Comparison of ENCODE assay signal across 8 cellular contexts in the genomic region with DNA sequence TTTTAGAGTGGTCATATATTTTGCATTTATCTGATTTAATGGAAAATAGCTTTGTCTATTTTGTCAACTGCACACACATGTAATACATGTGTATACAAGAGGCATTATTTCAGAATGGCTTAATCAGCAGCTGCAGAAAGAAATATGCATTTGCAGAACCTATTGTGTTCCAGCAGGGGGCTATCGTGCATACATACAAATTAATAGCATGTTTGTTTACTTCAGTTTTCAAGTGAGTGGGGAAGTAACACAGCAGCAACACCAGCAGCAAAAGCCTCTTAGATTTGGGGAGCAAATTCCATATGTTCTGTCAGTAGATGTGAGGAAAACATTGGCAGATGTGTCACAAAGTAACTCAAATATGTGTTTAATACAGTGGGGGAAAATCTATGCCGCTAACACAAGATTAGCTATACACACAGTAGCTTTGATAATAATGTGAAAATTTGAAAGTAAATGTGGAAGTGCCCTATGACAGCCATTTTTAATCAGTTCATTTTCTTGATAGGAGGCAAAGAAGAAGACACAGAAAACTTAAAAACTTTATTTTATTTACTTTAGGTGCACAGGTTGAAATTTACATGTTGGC.
DNase-seq lines count a peak whose midpoint lies in the region; FAIRE-seq and TF ChIP-seq lines count a peak whose summit lies in the region.

No MANE protein-coding gene starts in this region.

- H3K4me3 Mint-ChIP-seq in mesothelial cell of epicardium = no peak overlapping the region

- H3K9me3 Mint-ChIP-seq in mesothelial cell of epicardium = no peaks in the 10 kb centered on the region

- no peaks in the 10 kb centered on the region for H3K9me3 ChIP-seq in colonic mucosa

- TF ChIP-seq CTCF in colonic mucosa (IDR thresholded peaks at IDR 0.05) (peak; percentile 70), mesothelial cell of epicardium (IDR thresholded peaks at IDR 0.05; ENCODE audit: unreplicated experiment) (peak; percentile 50)

- H3K9ac ChIP-seq in colonic mucosa (ENCODE audit: low read depth in 2 of 2, low read length in 2 of 2) = no peak overlapping the region

- no peaks in the 10 kb centered on the region for H3K27me3 Mint-ChIP-seq in mesothelial cell of epicardium (ENCODE audit: low read depth)

- H3K4me3 ChIP-seq in colonic mucosa = no peak overlapping the region

- intact Hi-C loops in colonic mucosa (cut with DNase I) = loop anchor here (10.0 kb wide), 1 partner anchor 576 kb away; no protein-coding TSS in a partner anchor

- no peak overlapping the region for H3K27ac Mint-ChIP-seq in mesothelial cell of epicardium

- DNase-seq in CMK (ENCODE audit: low read depth) (peak; percentile 9), GM19239 (ENCODE audit: insufficient read length, low spot score) (no peak), NOMO-1 treated with dmso at 0.1 percent for 144 hours (lab: John Stamatoyannopoulos, UW; ENCODE audit: unreplicated experiment) (peak; percentile 12), colonic mucosa (no peak), mesothelial cell of epicardium (ENCODE audit: low spot score in 2 of 2, unreplicated experiment in 2 of 2) (no peak)
- DNase-seq in activated effector memory CD4-positive, alpha-beta T cell treated with Interleukin-2 at 50 U/mL for 16 hours = no peak
- no peak for DNase-seq in activated CD8-positive, alpha-beta memory T cell treated with anti-CD3 and anti-CD28 coated beads for 24 hours

- H3K36me3 ChIP-seq in colonic mucosa = no peaks in the 10 kb centered on the region

- H3K4me1 Mint-ChIP-seq in mesothelial cell of epicardium = peaks cover 12% of the 10 kb centered on the region

- no peaks in the 10 kb centered on the region for H3K27me3 ChIP-seq in colonic mucosa

- peak; percentile 89 for FAIRE-seq in GM19239 (lab: Jason Lieb, UNC)

- no peak for TF ChIP-seq EP300 in Ishikawa (IDR thresholded peaks at IDR 0.05; ENCODE audit: borderline replicate concordance)

- no peaks in the 10 kb centered on the region for H3K36me3 Mint-ChIP-seq in mesothelial cell of epicardium

- no peaks in the 10 kb centered on the region for H3K4me1 ChIP-seq in colonic mucosa

- H3K27ac ChIP-seq in colonic mucosa = no peak overlapping the region

- peak; percentile 77 for TF ChIP-seq RAD21 in Ishikawa (IDR thresholded peaks at IDR 0.05; ENCODE audit: low read depth)

TF ChIP-seq in Ishikawa, 13 proteins besides CTCF, POLR2A, EP300 and RAD21:
- TF ChIP-seq FOXM1 (IDR thresholded peaks at IDR 0.05; ENCODE audit: borderline replicate concordance, low read depth) (no peak), TEAD4 (IDR thresholded peaks at IDR 0.05) (no peak), ZBTB7A (IDR thresholded peaks at IDR 0.05; ENCODE audit: low read depth) (no peak), EGR1 (IDR thresholded peaks at IDR 0.05) (no peak), CREB1 (IDR thresholded peaks at IDR 0.05; ENCODE audit: low read depth) (no peak), YY1 (IDR thresholded peaks at IDR 0.05; ENCODE audit: low read depth) (no peak), TAF1 (IDR thresholded peaks at IDR 0.05; ENCODE audit: low read depth) (no peak), CEBPB (IDR thresholded peaks at IDR 0.05) (no peak)
- TF ChIP-seq, protein P1, sequence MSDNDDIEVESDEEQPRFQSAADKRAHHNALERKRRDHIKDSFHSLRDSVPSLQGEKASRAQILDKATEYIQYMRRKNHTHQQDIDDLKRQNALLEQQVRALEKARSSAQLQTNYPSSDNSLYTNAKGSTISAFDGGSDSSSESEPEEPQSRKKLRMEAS (IDR thresholded peaks at IDR 0.05) = no peak

Comparison
In these comparisons a context has a peak if more than half of its experiments do, and no peak if none do; other contexts are left out.
1. DNase-seq: peak in CMK (single experiment) and NOMO-1 treated with dmso at 0.1 percent for 144 hours (single experiment); none in GM19239 (single experiment), colonic mucosa (single experiment), mesothelial cell of epicardium (0 of 2), activated effector memory CD4-positive, alpha-beta T cell treated with Interleukin-2 at 50 U/mL for 16 hours (single experiment) and activated CD8-positive, alpha-beta memory T cell treated with anti-CD3 and anti-CD28 coated beads for 24 hours (single experiment).